In the genomic region with DNA sequence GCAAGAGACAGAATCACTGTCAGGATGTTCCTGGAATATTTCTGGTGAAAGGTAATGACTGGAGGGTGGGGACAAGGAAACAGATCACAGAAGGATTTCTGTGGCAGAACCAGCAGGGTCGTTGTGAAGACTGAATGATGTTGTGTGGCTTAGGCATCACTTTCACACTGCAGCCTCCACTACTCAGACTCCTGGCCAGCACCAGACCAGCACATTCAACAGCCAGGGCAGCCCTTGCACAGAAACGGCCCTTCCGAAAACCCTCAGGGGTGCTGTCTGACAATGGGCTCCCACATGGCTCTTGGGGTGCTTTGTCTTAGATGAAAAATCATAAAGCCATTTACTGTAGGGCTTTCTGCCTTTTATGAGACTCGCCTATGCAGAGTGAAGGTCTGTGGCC, we compare ENCODE assay signal across 29 cellular contexts. TPM values are rescaled to one million over a fixed set of nuclear protein-coding genes. Genes with fewer than 3 reads are reported as not detected.
"Had no signal": no experiment of that assay in that cellular context is flagged by ENCODE, and none has a peak within 500 bp of the region (broad histone marks: within the 10 kb centered on the region; RNA-seq: fewer than 3 reads in every experiment).

No MANE protein-coding gene starts in this region.

- H3K27ac Mint-ChIP-seq: naive thymus-derived CD4-positive, alpha-beta T cell; natural killer cell treated with Interleukin-12 subunit alpha and Interleukin-12 subunit beta and Interleukin-15 and Interleukin-18, amount 100 ng/mL, for 72 hours; progenitor cell of endocrine pancreas; stimulated activated naive B cell treated with anti-CD40 and anti-IgM and Interleukin-4, amounts not matched to agents 10 μg/mL and 1 μg/mL and 100 μg/mL, for 72 hours had no signal

- ATAC-seq: left colon; left lung; lower lobe of right lung; mucosa of descending colon; naive thymus-derived CD4-positive, alpha-beta T cell; natural killer cell treated with Interleukin-12 subunit alpha and Interleukin-12 subunit beta and Interleukin-15 and Interleukin-18, amount 100 ng/mL, for 72 hours; right lobe of liver; stimulated activated naive B cell treated with anti-CD40 and anti-IgM and Interleukin-4, amounts not matched to agents 10 μg/mL and 1 μg/mL and 100 μg/mL, for 72 hours; stimulated activated naive CD8-positive, alpha-beta T cell treated with anti-CD3 and anti-CD28 coated beads, Interleukin-15, Interleukin-2, amounts not matched to agents 100 U/mL and 50 U/mL, for 24 hours; upper lobe of right lung had no signal

- H3K27me3 ChIP-seq: left lung, ovary, right atrium auricular region, right lobe of liver, stomach, testis, thyroid gland, transverse colon, upper lobe of right lung had no signal

- H3K27me3 Mint-ChIP-seq: stimulated activated naive B cell treated with anti-CD40 and anti-IgM and Interleukin-4, amounts not matched to agents 10 μg/mL and 1 μg/mL and 100 μg/mL, for 72 hours had no signal

- H3K4me3 ChIP-seq: left lung, lower lobe of right lung, mucosa of descending colon, ovary, right atrium auricular region, right lobe of liver, smooth muscle cell, stomach, testis, thyroid gland, transverse colon, upper lobe of right lung had no signal

- H3K27ac ChIP-seq: left lung, lower lobe of right lung, ovary, right atrium auricular region, right lobe of liver, testis, thyroid gland, transverse colon, upper lobe of right lung had no signal

- H3K9me3 ChIP-seq: left lung, lower lobe of right lung, mucosa of descending colon, ovary, right atrium auricular region, right lobe of liver, stomach, testis, thyroid gland, transverse colon, upper lobe of right lung had no signal

- H3K9me3 Mint-ChIP-seq: natural killer cell treated with Interleukin-12 subunit alpha and Interleukin-12 subunit beta and Interleukin-15 and Interleukin-18, amount 100 ng/mL, for 72 hours had no signal

- H3K4me3 Mint-ChIP-seq: naive thymus-derived CD4-positive, alpha-beta T cell; natural killer cell treated with Interleukin-12 subunit alpha and Interleukin-12 subunit beta and Interleukin-15 and Interleukin-18, amount 100 ng/mL, for 72 hours; stimulated activated naive B cell treated with anti-CD40 and anti-IgM and Interleukin-4, amounts not matched to agents 10 μg/mL and 1 μg/mL and 100 μg/mL, for 72 hours had no signal

- DNase-seq: hippocampal formation; kidney; left colon; left lung; lower lobe of right lung; mammary epithelial cell; mesendoderm; midbrain; mucosa of descending colon; ovary; right lobe of liver; stimulated activated CD4-positive, alpha-beta T cell treated with anti-CD3 and anti-CD28 coated beads, Interleukin-1b, Interleukin-23, amount 100 ng/mL, for 48 hours; stimulated activated CD4-positive, alpha-beta T cell treated with anti-CD3 and anti-CD28 coated beads, Interleukin-2, amount 100 ng/mL, for 48 hours; stimulated activated CD4-positive, alpha-beta T cell treated with anti-CD3 and anti-CD28 coated beads, Interleukin-4, amount 100 ng/mL, for 4 hours; stimulated activated naive B cell treated with anti-CD40 and anti-IgM and Interleukin-4, amounts not matched to agents 10 μg/mL and 1 μg/mL and 100 μg/mL, for 72 hours; stimulated activated naive CD8-positive, alpha-beta T cell treated with anti-CD3 and anti-CD28 coated beads, Interleukin-15, Interleukin-2, amounts not matched to agents 100 U/mL and 50 U/mL, for 24 hours; stomach; testis; thyroid gland; transverse colon; upper lobe of right lung had no signal

- H3K36me3 Mint-ChIP-seq: naive thymus-derived CD4-positive, alpha-beta T cell; natural killer cell treated with Interleukin-12 subunit alpha and Interleukin-12 subunit beta and Interleukin-15 and Interleukin-18, amount 100 ng/mL, for 72 hours; stimulated activated naive B cell treated with anti-CD40 and anti-IgM and Interleukin-4, amounts not matched to agents 10 μg/mL and 1 μg/mL and 100 μg/mL, for 72 hours had no signal

- H3K36me3 ChIP-seq: left lung, lower lobe of right lung, ovary, right atrium auricular region, right lobe of liver, thyroid gland, transverse colon, upper lobe of right lung had no signal

RNA-seq across cellular contexts. Expression of a gene that starts 3.8 kb away (rescaled TPM):
- total RNA-seq: natural killer cell treated with Interleukin-12 subunit alpha and Interleukin-12 subunit beta and Interleukin-15 and Interleukin-18, amount 100 ng/mL, for 72 hours; progenitor cell of endocrine pancreas had no signal

RNA-seq across cellular contexts. Expression of a gene that starts 16.7 kb away (rescaled TPM):
- total RNA-seq: myocyte; naive thymus-derived CD4-positive, alpha-beta T cell; natural killer cell treated with Interleukin-12 subunit alpha and Interleukin-12 subunit beta and Interleukin-15 and Interleukin-18, amount 100 ng/mL, for 72 hours; omental fat pad; smooth muscle cell had no signal

RNA-seq across cellular contexts. Expression of a gene that starts 46.0 kb away (rescaled TPM):
- total RNA-seq: mammary epithelial cell, myocyte, progenitor cell of endocrine pancreas, pulmonary artery endothelial cell, right atrium auricular region, smooth muscle cell had no signal
